ENCODE assay signal across 12 cellular contexts in genomic region chr16:85381738-85382592, GRCh38.
DNase-seq lines count a peak whose midpoint lies in the region; ATAC-seq, FAIRE-seq and TF ChIP-seq lines count a peak whose summit lies in the region.
"Had no signal": no experiment of that assay in that cellular context is flagged by ENCODE, and none has a peak within 500 bp of the region (broad histone marks: within the 10 kb centered on the region; RNA-seq: fewer than 3 reads in every experiment).

No MANE protein-coding gene starts in this region.

- no peaks in the 10 kb centered on the region for H3K9me3 ChIP-seq in right lobe of liver

- peaks cover 10 to 22% of the 10 kb centered on the region in 2 donors for H3K27me3 Mint-ChIP-seq in natural killer cell (ENCODE audit: low read depth in 2 of 2)

- ATAC-seq in right lobe of liver: peak; percentile 16 to 73 (median 64)
- ATAC-seq in GM21360 (IDR thresholded peaks at IDR 0.05; ENCODE audit: unreplicated experiment): no peak
- no peak for ATAC-seq in natural killer cell
- ATAC-seq in HG03378 (IDR thresholded peaks at IDR 0.05; ENCODE audit: unreplicated experiment): no peak

- H3K27ac ChIP-seq in right lobe of liver: peak overlapping the region in 1 of 3 donors; percentile 47
- H3K27ac ChIP-seq: KMS-11 had no signal

- H3K4me3 ChIP-seq in right lobe of liver: no peak overlapping the region

- H3K27ac Mint-ChIP-seq in natural killer cell: no peak overlapping the region

- peak; percentile 99 for DNase-seq in CMK (ENCODE audit: low read depth)
- DNase-seq in NCI-H1694 treated with DMSO at 0.1 percent for 48 hours (lab: John Stamatoyannopoulos, UW): peak; percentile 63
- DNase-seq in cerebellar cortex (ENCODE audit: low spot score): peak; percentile 64
- peak in 1 of 3 donors; percentile 60 for DNase-seq in right lobe of liver
- DNase-seq in natural killer cell: no peak
- no peak for DNase-seq in GM12891 (ENCODE audit: insufficient read length, low spot score)
- DNase-seq: activated CD4-positive, alpha-beta T cell treated with anti-CD3 and anti-CD28 coated beads for 1 hour; SIG-M5 had no signal

- 57% methylated on average over 4 of the region's 26 CpGs for WGBS in right lobe of liver (ENCODE audit: insufficient coverage, low coverage, low lambda C conversion rate, missing lambda C conversion rate)

- H3K36me3 Mint-ChIP-seq in natural killer cell: no peaks in the 10 kb centered on the region

- H3K4me1 Mint-ChIP-seq in natural killer cell: no peaks in the 10 kb centered on the region

- no peak overlapping the region for H3K4me3 Mint-ChIP-seq in natural killer cell

- H3K36me3 ChIP-seq in right lobe of liver: no peaks in the 10 kb centered on the region

- no peak for FAIRE-seq in GM12891 (lab: Jason Lieb, UNC)
- FAIRE-seq: H54 had no signal

- intact Hi-C loops in right lobe of liver (cut with DNase I) (no loop called here), natural killer cell (cut with micrococcal nuclease) (no loop called here)

- no peaks in the 10 kb centered on the region for H3K27me3 ChIP-seq in right lobe of liver

- no peak for TF ChIP-seq CTCF in right lobe of liver (IDR thresholded peaks at IDR 0.05)
- no peak for TF ChIP-seq CTCF in natural killer cell (IDR thresholded peaks at IDR 0.05)

- no peaks in the 10 kb centered on the region for H3K9me3 Mint-ChIP-seq in natural killer cell

- peaks cover 0 to 9% (median 1%) of the 10 kb centered on the region in 4 donors for H3K4me1 ChIP-seq in right lobe of liver

- TF ChIP-seq POLR2A in right lobe of liver (IDR thresholded peaks at IDR 0.05) (no peak), GM12891 (IDR thresholded peaks at IDR 0.05; ENCODE audit: low read depth, low read length) (no peak)

TF ChIP-seq in GM12891, 5 proteins besides CTCF, POLR2A, EP300 and RAD21:
- TF ChIP-seq TAF1 (IDR thresholded peaks at IDR 0.05; ENCODE audit: low read depth, low read length): no peak
- no peak for TF ChIP-seq PAX5 (IDR thresholded peaks at IDR 0.05; ENCODE audit: insufficient read depth, low read length, severe bottlenecking)
- no peak for TF ChIP-seq SPI1 (IDR thresholded peaks at IDR 0.05; ENCODE audit: low read depth, low read length)
- TF ChIP-seq POU2F2 (IDR thresholded peaks at IDR 0.05; ENCODE audit: low read depth, low read length): no peak
- no peak for TF ChIP-seq POLR2AphosphoS5 (IDR thresholded peaks at IDR 0.05; ENCODE audit: low read depth, low read length)

Comparison
In these comparisons a context has a peak if more than half of its experiments do, and no peak if none do; other contexts are left out.
1. DNase-seq: peak in CMK (single experiment), NCI-H1694 treated with DMSO at 0.1 percent for 48 hours (single experiment) and cerebellar cortex (single experiment); none in natural killer cell (single experiment) and GM12891 (single experiment).
2. ATAC-seq: peak in right lobe of liver (4 of 4); none in GM21360 (single experiment), natural killer cell (0 of 3) and HG03378 (single experiment).